ENCODE assay signal across 11 cellular contexts in the genomic region with DNA sequence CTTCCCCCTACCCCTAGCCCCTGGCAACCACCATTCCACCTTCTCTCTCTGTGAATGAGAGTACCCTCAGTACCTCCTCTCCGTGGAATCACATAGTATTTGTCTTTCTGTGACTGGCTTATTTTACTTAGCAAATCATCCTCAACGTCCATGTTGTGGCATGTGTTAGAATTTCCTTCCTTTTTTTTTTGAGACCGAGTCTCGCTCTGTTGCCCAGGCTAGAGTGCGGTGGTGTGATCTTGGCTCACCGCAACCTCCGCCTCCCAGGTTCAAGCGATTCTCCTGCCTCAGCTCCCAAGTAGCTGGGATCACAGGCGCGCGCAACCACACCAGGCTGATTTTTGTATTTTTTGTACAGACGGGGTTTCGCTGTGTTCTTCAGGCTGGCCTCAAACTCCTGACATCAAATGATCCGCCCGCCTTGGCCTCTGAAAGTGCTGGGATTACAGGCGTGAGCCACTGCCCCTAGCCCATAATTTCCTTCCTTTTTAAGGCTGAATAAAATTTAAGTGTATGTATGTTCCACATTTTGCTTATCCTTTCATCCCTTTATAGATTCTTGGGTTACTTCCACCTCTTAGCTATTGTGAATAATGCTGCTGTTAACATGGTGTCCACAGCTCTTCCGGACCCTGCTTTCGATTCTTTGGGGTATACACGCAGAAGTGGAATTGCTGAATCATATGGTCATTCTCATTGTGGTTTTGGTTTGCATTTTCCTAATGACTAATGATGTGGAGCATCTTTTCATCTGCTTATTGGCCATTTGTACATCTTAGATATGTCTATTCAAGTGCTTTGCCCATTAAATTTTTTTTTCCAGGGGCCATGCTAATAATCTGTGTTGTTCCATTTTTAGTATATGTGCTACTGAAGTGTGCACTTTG. TPM values are rescaled to one million over a fixed set of nuclear protein-coding genes. Genes with fewer than 3 reads are reported as not detected.
DNase-seq lines count a peak whose midpoint lies in the region; ATAC-seq and TF ChIP-seq lines count a peak whose summit lies in the region.
"Had no signal": no experiment of that assay in that cellular context is flagged by ENCODE, and none has a peak within 500 bp of the region (broad histone marks: within the 10 kb centered on the region; RNA-seq: fewer than 3 reads in every experiment).

No MANE protein-coding gene starts in this region.

- H2AK5ac ChIP-seq in mesendoderm (ENCODE audit: low read length) = no peak overlapping the region

- H3K36me3 ChIP-seq in vagina (no peaks in the 10 kb centered on the region), mesendoderm (ENCODE audit: control insufficient read depth, insufficient read depth, low read length) (no peaks in the 10 kb centered on the region)
- H3K36me3 ChIP-seq: tibial artery had no signal

- no CpG with 5 or more reads among the region's 19 CpGs for WGBS in mesendoderm (ENCODE audit: extremely low coverage, insufficient coverage, low lambda C conversion rate)

- H3K9ac ChIP-seq in mesendoderm (ENCODE audit: low read length) = no peak overlapping the region

- DNase-seq in GM13976 (ENCODE audit: low spot score) (peak; percentile 45), LHCN-M2 (ENCODE audit: low read depth) (peak; percentile 93), iris pigment epithelial cell (ENCODE audit: low read depth) (peak; percentile 93), vagina (ENCODE audit: extremely low spot score in 2 of 2) (no peak), NCI-H1048 (lab: John Stamatoyannopoulos, UW) (no peak), inferior parietal cortex (ENCODE audit: extremely low spot score) (no peak), mesendoderm (no peak)
- DNase-seq: MG63 had no signal

- H3K4me2 ChIP-seq in mesendoderm (ENCODE audit: low read length) = no peak overlapping the region

- no peaks in the 10 kb centered on the region for H3K9me3 ChIP-seq in vagina
- H3K9me3 ChIP-seq: MG63, tibial artery had no signal

- H3K4me3 ChIP-seq in vagina (no peak overlapping the region), mesendoderm (ENCODE audit: low read length) (no peak overlapping the region)
- H3K4me3 ChIP-seq: MG63, skin epidermis, tibial artery had no signal

- TF ChIP-seq CTCF in GM13976 (IDR thresholded peaks at IDR 0.05; ENCODE audit: borderline replicate concordance, control extremely low read depth, extremely low read depth, insufficient read depth, missing control alignments) (no peak), vagina (IDR thresholded peaks at IDR 0.05) (no peak)

- no peak overlapping the region for H2BK120ac ChIP-seq in mesendoderm (ENCODE audit: low read depth, low read length)

- H2BK5ac ChIP-seq in mesendoderm (ENCODE audit: low read length) = no peak overlapping the region

- in situ Hi-C loops in GM13976 (cut with MboI; ENCODE audit: low sequenced_read_pairs, unreplicated experiment) = no loop called here

- intact Hi-C loops in vagina (cut with DNase I) = no loop called here

- H3K56ac ChIP-seq in mesendoderm (ENCODE audit: low read length) = no peak overlapping the region

- H3K27ac ChIP-seq in vagina = no peak overlapping the region
- no peak overlapping the region for H3K27ac ChIP-seq in mesendoderm (ENCODE audit: low read depth, low read length)
- H3K27ac ChIP-seq: skin epidermis, tibial artery had no signal

- H3K23ac ChIP-seq in mesendoderm (ENCODE audit: low read length) = no peak overlapping the region

- no peaks in the 10 kb centered on the region for H3K79me1 ChIP-seq in mesendoderm (ENCODE audit: low read length)

- H3K27me3 ChIP-seq in vagina (no peaks in the 10 kb centered on the region), mesendoderm (ENCODE audit: insufficient read depth, low read length, poor library complexity) (no peaks in the 10 kb centered on the region)
- H3K27me3 ChIP-seq: MG63, tibial artery had no signal

- H3K4ac ChIP-seq in mesendoderm (ENCODE audit: low read depth, low read length) = no peak overlapping the region

- peak; percentile 84 for ATAC-seq in GM21737 (IDR thresholded peaks at IDR 0.05; ENCODE audit: unreplicated experiment)

- TF ChIP-seq POLR2A in vagina (IDR thresholded peaks at IDR 0.05) = no peak

- H3K18ac ChIP-seq in mesendoderm (ENCODE audit: low read length) = no peak overlapping the region

- no peaks in the 10 kb centered on the region for H3K4me1 ChIP-seq in vagina
- peaks cover 2% of the 10 kb centered on the region for H3K4me1 ChIP-seq in mesendoderm (ENCODE audit: control insufficient read depth, low read depth, low read length)

- H4K5ac ChIP-seq in mesendoderm (ENCODE audit: low read length) = no peak overlapping the region

- no peak overlapping the region for H2BK15ac ChIP-seq in mesendoderm (replicated peaks; ENCODE audit: low read depth)

- H3K79me2 ChIP-seq in mesendoderm (ENCODE audit: control insufficient read depth, insufficient read depth, low read length) = no peaks in the 10 kb centered on the region

- no peak overlapping the region for H4K8ac ChIP-seq in mesendoderm (ENCODE audit: low read depth, low read length)

RNA-seq across cellular contexts. Expression of a gene that starts 32.3 kb away (rescaled TPM):
- 313 and 316 TPM in 2 replicates for total RNA-seq in LHCN-M2 (2014; rRNA removed)
- 106 TPM for polyA plus RNA-seq in LHCN-M2 (2012)
- 160 TPM for total RNA-seq in vagina
- 16.0 TPM for polyA plus RNA-seq in mesendoderm (2013, experiment 1 of 2)
- 17.5 TPM for polyA plus RNA-seq in mesendoderm (2013, experiment 2 of 2)

RNA-seq across cellular contexts. Expression of a gene that starts 32.3 kb away (rescaled TPM):
- total RNA-seq in LHCN-M2 (2014; rRNA removed) (257 and 295 TPM in 2 replicates), vagina (119 TPM)
- 562 TPM for polyA plus RNA-seq in LHCN-M2 (2012)
- polyA plus RNA-seq in mesendoderm (2013, experiment 1 of 2) = 277 TPM
- 273 TPM for polyA plus RNA-seq in mesendoderm (2013, experiment 2 of 2)

RNA-seq across cellular contexts. Expression of a gene that starts 53.2 kb away (rescaled TPM):
- total RNA-seq in LHCN-M2 (2014; rRNA removed) = 0.06 TPM in 1 of 2 replicates, not detected in the other
- polyA plus RNA-seq in LHCN-M2 (2012) = 0.10 TPM
- not detected for total RNA-seq in vagina
- 0.07 TPM for polyA plus RNA-seq in mesendoderm (2013, experiment 1 of 2)
- 0.07 TPM for polyA plus RNA-seq in mesendoderm (2013, experiment 2 of 2)

Comparison
In these comparisons a context has a peak if more than half of its experiments do, and no peak if none do; other contexts are left out.
1. DNase-seq: peak in GM13976 (single experiment), LHCN-M2 (single experiment) and iris pigment epithelial cell (single experiment); none in vagina (0 of 2), NCI-H1048 (single experiment), inferior parietal cortex (single experiment) and mesendoderm (single experiment).